In genomic region chr5:168292783-168293696, GRCh38 we compare ENCODE assay signal across 11 cellular contexts. TPM values are rescaled to one million over a fixed set of nuclear protein-coding genes. Genes with fewer than 3 reads are reported as not detected.
DNase-seq lines count a peak whose midpoint lies in the region; ATAC-seq and TF ChIP-seq lines count a peak whose summit lies in the region.
"Had no signal": no experiment of that assay in that cellular context is flagged by ENCODE, and none has a peak within 500 bp of the region (broad histone marks: within the 10 kb centered on the region; RNA-seq: fewer than 3 reads in every experiment).

No MANE protein-coding gene starts in this region.

- no peaks in the 10 kb centered on the region for H3K9me2 ChIP-seq in SK-N-SH

- TF ChIP-seq EP300 in SK-N-SH (IDR thresholded peaks at IDR 0.05; ENCODE audit: borderline replicate concordance in 1 of 2, low read depth in 1 of 2, low read length in 1 of 2): no peak

- H2AFZ ChIP-seq in SK-N-SH (ENCODE audit: low read depth) (no peak overlapping the region), smooth muscle cell (ENCODE audit: low read depth) (no peak overlapping the region)

- H3K4me1 ChIP-seq in SK-N-SH (ENCODE audit: control insufficient read depth in 1 of 2, insufficient read depth in 2 of 2, low read depth in 1 of 2, low read length in 1 of 2) (peaks cover 11 to 12% of the 10 kb centered on the region in 2 experiments), smooth muscle cell (ENCODE audit: low read depth) (peaks cover 13% of the 10 kb centered on the region)
- H3K4me1 ChIP-seq: BE2C had no signal

- no peaks in the 10 kb centered on the region for H4K20me1 ChIP-seq in SK-N-SH (ENCODE audit: insufficient read depth)
- no peaks in the 10 kb centered on the region for H4K20me1 ChIP-seq in smooth muscle cell (ENCODE audit: low read depth)

- TF ChIP-seq CTCF in SK-N-SH (IDR thresholded peaks at IDR 0.05) (no peak), WI38 (IDR thresholded peaks at IDR 0.05; ENCODE audit: low read depth, low read length) (no peak), smooth muscle cell (IDR thresholded peaks at IDR 0.05; ENCODE audit: borderline replicate concordance, insufficient read depth, poor library complexity, severe bottlenecking) (no peak)

- H3K4me2 ChIP-seq in SK-N-SH (peak overlapping the region; percentile 85), smooth muscle cell (peak overlapping the region; percentile 93)

- H3K27me3 ChIP-seq in SK-N-SH (ENCODE audit: insufficient read depth): no peaks in the 10 kb centered on the region
- H3K27me3 ChIP-seq in smooth muscle cell (ENCODE audit: low read depth): no peaks in the 10 kb centered on the region

- ATAC-seq in SK-N-SH treated with all-trans-retinoic acid at 6 μM for 48 hours: no peak
- no peak for ATAC-seq in GM18517 (IDR thresholded peaks at IDR 0.05; ENCODE audit: unreplicated experiment)

- H3K27ac ChIP-seq in SK-N-SH (ENCODE audit: low read depth in 2 of 2, low read length in 1 of 2) (no peak overlapping the region), smooth muscle cell (ENCODE audit: low read depth) (no peak overlapping the region)
- H3K27ac ChIP-seq: heart left ventricle had no signal

- H3K4me3 ChIP-seq in SK-N-SH (ENCODE audit: low read depth in 2 of 2, low read length in 1 of 2) (peak overlapping the region; percentile 72 to 73), WI38 (ENCODE audit: low read depth, low read length) (peak overlapping the region; percentile 69), smooth muscle cell (peak overlapping the region; percentile 67)

- H3K9me3 ChIP-seq in SK-N-SH (no peaks in the 10 kb centered on the region), smooth muscle cell (replicated peaks; ENCODE audit: low read depth) (no peaks in the 10 kb centered on the region)
- H3K9me3 ChIP-seq: BE2C, heart left ventricle had no signal

- POLR2A ChIA-PET in SK-N-SH (lab: Yijun Ruan, JAX): no interaction called here

- H3K9ac ChIP-seq in SK-N-SH (peak overlapping the region; percentile 70), smooth muscle cell (ENCODE audit: low read depth) (no peak overlapping the region)

- no peaks in the 10 kb centered on the region for H3K36me3 ChIP-seq in SK-N-SH (replicated peaks in 1 of 2; ENCODE audit: control insufficient read depth in 1 of 2, insufficient read depth in 2 of 2, low read length in 1 of 2)
- no peaks in the 10 kb centered on the region for H3K36me3 ChIP-seq in smooth muscle cell (ENCODE audit: low read depth)
- H3K36me3 ChIP-seq: BE2C, heart left ventricle had no signal

- CTCF ChIA-PET in SK-N-SH (lab: Yijun Ruan, JAX): interaction anchor here (0.9 to 3.7 kb wide), 4 partner anchors 8 to 246 kb away, joined by 3 to 20 read pairs (median 5); no protein-coding TSS in a partner anchor

- WGBS in SK-N-SH (ENCODE audit: low lambda C conversion rate): 74% methylated on average over 18 of the region's 18 CpGs
- WGBS in smooth muscle cell (ENCODE audit: low lambda C conversion rate): 63% methylated on average over 15 of the region's 18 CpGs

- no peak for TF ChIP-seq RAD21 in SK-N-SH (IDR thresholded peaks at IDR 0.05; ENCODE audit: low read length)

- H3F3A ChIP-seq in SK-N-SH (replicated peaks; ENCODE audit: insufficient read depth) (peaks cover 4% of the 10 kb centered on the region), smooth muscle cell (ENCODE audit: low read depth) (peaks cover 6% of the 10 kb centered on the region)

- DNase-seq in SK-N-SH: peak; percentile 40
- DNase-seq in iPS-NIHi7 (ENCODE audit: extremely low spot score): peak; percentile 21
- no peak for DNase-seq in smooth muscle cell (lab: John Stamatoyannopoulos, UW; ENCODE audit: unreplicated experiment)
- DNase-seq in KG1 (lab: John Stamatoyannopoulos, UW): no peak
- no peak for DNase-seq in dermis blood vessel endothelial cell
- DNase-seq: activated effector memory CD4-positive, alpha-beta T cell treated with Interleukin-2 at 50 U/mL for 16 hours; BE2C; heart left ventricle had no signal

- H3K79me2 ChIP-seq in SK-N-SH (ENCODE audit: insufficient read depth) (peaks cover 57% of the 10 kb centered on the region), smooth muscle cell (ENCODE audit: low read depth) (peaks cover 14% of the 10 kb centered on the region)

TF ChIP-seq in SK-N-SH, 30 proteins besides CTCF, POLR2A, EP300 and RAD21 (continues in another document):
- no peak for TF ChIP-seq TAF1 (IDR thresholded peaks at IDR 0.05; ENCODE audit: borderline replicate concordance, low read depth, low read length)
- TF ChIP-seq SIN3A (IDR thresholded peaks at IDR 0.05; ENCODE audit: borderline replicate concordance, low read depth, low read length): no peak
- no peak for TF ChIP-seq IRF3 (IDR thresholded peaks at IDR 0.05; ENCODE audit: low read depth, low read length)
- TF ChIP-seq FOXM1 (IDR thresholded peaks at IDR 0.05; ENCODE audit: low read depth): no peak
- no peak for TF ChIP-seq USF2 (IDR thresholded peaks at IDR 0.05; ENCODE audit: borderline replicate concordance, low read depth, low read length)
- TF ChIP-seq USF1 (IDR thresholded peaks at IDR 0.05; ENCODE audit: borderline replicate concordance, low read depth): no peak

TF ChIP-seq in SK-N-SH treated with all-trans-retinoic acid at 6 μM for 48 hours, 23 proteins besides CTCF, POLR2A, EP300 and RAD21:
- no peak for TF ChIP-seq CREB5 (CRISPR knock-in tag; IDR thresholded peaks at IDR 0.05; ENCODE audit: low read depth)

RNA-seq across cellular contexts. Expression of gene WWC1, which starts 1.6 kb away (rescaled TPM):
- polyA plus RNA-seq in SK-N-SH (2012; rRNA removed) (15.2 and 16.9 TPM in 2 replicates), smooth muscle cell (6.3 and 7.5 TPM in 2 replicates)
- polyA plus RNA-seq in SK-N-SH (2012; cell fraction: cytosol; rRNA removed): 12.4 and 13.0 TPM in 2 replicates
- 15.6 and 17.4 TPM in 2 replicates for polyA plus RNA-seq in SK-N-SH (2012; cell fraction: nucleus; rRNA removed)
- total RNA-seq in smooth muscle cell (3.7 and 4.5 TPM in 2 replicates), dermis blood vessel endothelial cell (1.1 and 26.2 TPM in 2 replicates)

Comparison
In these comparisons a context has a peak if more than half of its experiments do, and no peak if none do; other contexts are left out.
1. DNase-seq: peak in SK-N-SH (single experiment) and iPS-NIHi7 (single experiment); none in smooth muscle cell (single experiment), KG1 (single experiment) and dermis blood vessel endothelial cell (single experiment).
2. Peak in every context shown above with its lines, with median percentiles within 50 percentile points of each other: H3K4me3 ChIP-seq.